1 cellular context compared by ENCODE assay signal in genomic region chr4:108796173-108796572, GRCh38.
TF ChIP-seq lines count a peak whose summit lies in the region.

No MANE protein-coding gene starts in this region.

TF ChIP-seq in HepG2, 621 proteins besides CTCF, POLR2A, EP300 and RAD21:
- TF ChIP-seq RORA (CRISPR knock-in tag; IDR thresholded peaks at IDR 0.05) = no peak
- TF ChIP-seq MTF2 (CRISPR knock-in tag; IDR thresholded peaks at IDR 0.05; ENCODE audit: borderline replicate concordance) = no peak
- no peak for TF ChIP-seq KLF12 (CRISPR knock-in tag; IDR thresholded peaks at IDR 0.05; ENCODE audit: borderline replicate concordance)
- no peak for TF ChIP-seq CHD4 (IDR thresholded peaks at IDR 0.05; ENCODE audit: borderline replicate concordance, low read length)
